Comparison of ENCODE assay signal across 10 cellular contexts in genomic region chr1:2235300-2235998, GRCh38. TPM values are rescaled to one million over a fixed set of nuclear protein-coding genes. Genes with fewer than 3 reads are reported as not detected.
A peak's percentile ranks its signal among the peaks of the same experiment; 100 is the strongest.
DNase-seq lines count a peak whose midpoint lies in the region; ATAC-seq and TF ChIP-seq lines count a peak whose summit lies in the region.
"Had no signal": no experiment of that assay in that cellular context is flagged by ENCODE, and none has a peak within 500 bp of the region (broad histone marks: within the 10 kb centered on the region; RNA-seq: fewer than 3 reads in every experiment).

No MANE protein-coding gene starts in this region.

- CTCF ChIA-PET in OCI-LY7 (lab: Charles Lee; ENCODE audit: unreplicated experiment) = no interaction called here

- H3K36me3 Mint-ChIP-seq in activated naive CD4-positive, alpha-beta T cell treated with anti-CD3 and anti-CD28 coated beads, Interleukin-2, amount 50 U/mL, for 24 hours = peaks cover 4% of the 10 kb centered on the region
- peaks cover 2% of the 10 kb centered on the region for H3K36me3 Mint-ChIP-seq in chondrocyte (ENCODE audit: low read depth)
- peaks cover 1% of the 10 kb centered on the region for H3K36me3 Mint-ChIP-seq in nephron (ENCODE audit: low read depth)

- peaks cover 6% of the 10 kb centered on the region for H4K20me1 ChIP-seq in OCI-LY7 (ENCODE audit: insufficient read depth, low read length)

- no peaks in the 10 kb centered on the region for H3K27me3 Mint-ChIP-seq in activated naive CD4-positive, alpha-beta T cell treated with anti-CD3 and anti-CD28 coated beads, Interleukin-2, amount 50 U/mL, for 24 hours
- H3K27me3 Mint-ChIP-seq in chondrocyte (ENCODE audit: low read depth) = no peaks in the 10 kb centered on the region
- H3K27me3 Mint-ChIP-seq in nephron (ENCODE audit: low read depth) = no peaks in the 10 kb centered on the region

- H3K4me2 ChIP-seq in OCI-LY7 (ENCODE audit: low read length) = no peak overlapping the region

- H3K27ac Mint-ChIP-seq in activated naive CD4-positive, alpha-beta T cell treated with anti-CD3 and anti-CD28 coated beads, Interleukin-2, amount 50 U/mL, for 24 hours = peak overlapping the region; percentile 93
- peak overlapping the region; percentile 98 for H3K27ac Mint-ChIP-seq in chondrocyte (ENCODE audit: unreplicated experiment)
- H3K27ac Mint-ChIP-seq in nephron = peak overlapping the region; percentile 8 to 62 (median 41)

- POLR2A ChIA-PET in OCI-LY7 (lab: Charles Lee) = interaction anchor here (0.7 kb wide), 1 partner anchor 461 kb away, joined by 3 read pairs; no protein-coding TSS in a partner anchor

- peak overlapping the region; percentile 77 for H3K4me3 Mint-ChIP-seq in activated naive CD4-positive, alpha-beta T cell treated with anti-CD3 and anti-CD28 coated beads, Interleukin-2, amount 50 U/mL, for 24 hours
- peak overlapping the region; percentile 97 for H3K4me3 Mint-ChIP-seq in chondrocyte (ENCODE audit: unreplicated experiment)
- H3K4me3 Mint-ChIP-seq in nephron = peak overlapping the region; percentile 5 to 42 (median 8)

- no peaks in the 10 kb centered on the region for H3K36me3 ChIP-seq in urinary bladder (ENCODE audit: insufficient read depth)
- no peaks in the 10 kb centered on the region for H3K36me3 ChIP-seq in OCI-LY7 (ENCODE audit: insufficient read depth, low read length)

- H3K9me2 ChIP-seq in OCI-LY7 (ENCODE audit: insufficient read depth, low read length) = no peaks in the 10 kb centered on the region

- intact Hi-C loops in OCI-LY7 (cut with micrococcal nuclease; ENCODE audit: unreplicated experiment) = no loop called here

- H3K4me3 ChIP-seq in urinary bladder (ENCODE audit: low read depth, low read length) (no peak overlapping the region), OCI-LY7 (ENCODE audit: low read depth, low read length, poor library complexity, severe bottlenecking) (no peak overlapping the region)

- H3K4me1 Mint-ChIP-seq in activated naive CD4-positive, alpha-beta T cell treated with anti-CD3 and anti-CD28 coated beads, Interleukin-2, amount 50 U/mL, for 24 hours = peaks cover 81% of the 10 kb centered on the region
- H3K4me1 Mint-ChIP-seq in chondrocyte (ENCODE audit: low read depth) (peaks cover 89% of the 10 kb centered on the region), nephron (peaks cover 81% of the 10 kb centered on the region)

- H3K4me1 ChIP-seq in urinary bladder (ENCODE audit: insufficient read depth) (peaks cover 10% of the 10 kb centered on the region), OCI-LY7 (ENCODE audit: insufficient read depth, low read length, poor library complexity, severe bottlenecking) (peaks cover 25% of the 10 kb centered on the region)

- no peaks in the 10 kb centered on the region for H3K9me3 ChIP-seq in OCI-LY7 (ENCODE audit: low read length)
- H3K9me3 ChIP-seq: BE2C had no signal

- no peak overlapping the region for H2AFZ ChIP-seq in OCI-LY7 (ENCODE audit: low read length)

- DNase-seq in activated naive CD4-positive, alpha-beta T cell treated with Interleukin-2 at 50 U/mL for 16 hours = no peak
- DNase-seq in chondrocyte (ENCODE audit: low spot score) (no peak), NCI-H2227 treated with DMSO at 0.1 percent for 48 hours (lab: John Stamatoyannopoulos, UW) (no peak), OCI-LY7 (ENCODE audit: low spot score) (no peak)
- DNase-seq: BE2C, NCI-H446 treated with DMSO at 0.1 percent for 48 hours had no signal

- WGBS in urinary bladder = 81% methylated on average over 22 of the region's 22 CpGs

- no TSS peak for BruUV-seq in OCI-LY7 (replicated peaks; lab: Mats Ljungman, UMichigan)

- no peaks in the 10 kb centered on the region for H3K9me3 Mint-ChIP-seq in activated naive CD4-positive, alpha-beta T cell treated with anti-CD3 and anti-CD28 coated beads, Interleukin-2, amount 50 U/mL, for 24 hours
- no peaks in the 10 kb centered on the region for H3K9me3 Mint-ChIP-seq in chondrocyte (ENCODE audit: low read depth)
- H3K9me3 Mint-ChIP-seq in nephron = no peaks in the 10 kb centered on the region

- no peaks in the 10 kb centered on the region for H3K79me2 ChIP-seq in OCI-LY7 (ENCODE audit: insufficient read depth, low read depth, low read length)

- H3K27ac ChIP-seq in urinary bladder (ENCODE audit: low read depth) = peak overlapping the region; percentile 40
- no peak overlapping the region for H3K27ac ChIP-seq in OCI-LY7 (ENCODE audit: low read depth, low read length, poor library complexity, severe bottlenecking)

- no peak for TF ChIP-seq CTCF in chondrocyte (IDR thresholded peaks at IDR 0.05)
- TF ChIP-seq CTCF in nephron (IDR thresholded peaks at IDR 0.05; ENCODE audit: unreplicated experiment in 3 of 3) = no peak
- no peak for TF ChIP-seq CTCF in OCI-LY7 (conservative IDR thresholded peaks at IDR 0.05; ENCODE audit: low read length)

- no peak for ATAC-seq in activated CD4-positive, CD25-positive, alpha-beta regulatory T cell treated with anti-CD3 and anti-CD28 coated beads, Interleukin-2, amount 50 U/mL, for 24 hours

RNA-seq across cellular contexts. Expression of gene SKI, which starts 7.3 kb away (rescaled TPM):
- total RNA-seq in chondrocyte = 112 to 135 TPM (median 116 TPM) in 3 replicates
- 27.8 TPM for total RNA-seq in urinary bladder
- 60.5 TPM for polyA plus RNA-seq in urinary bladder
- total RNA-seq in OCI-LY7 (2014; rRNA removed; shearing (Covaris generic)) = 3.4 and 4.7 TPM in 2 replicates
- total RNA-seq in OCI-LY7 (2022) = 10.0 and 11.7 TPM in 2 replicates

RNA-seq across cellular contexts. Expression of gene FAAP20, which starts 40.9 kb away (rescaled TPM):
- total RNA-seq in chondrocyte (48.4 to 76.1 TPM (median 69.2 TPM) in 3 replicates), urinary bladder (14.6 TPM), OCI-LY7 (2022) (55.4 and 55.7 TPM in 2 replicates)
- 96.4 TPM for polyA plus RNA-seq in urinary bladder
- 25.7 and 47.4 TPM in 2 replicates for total RNA-seq in OCI-LY7 (2014; rRNA removed; shearing (Covaris generic))

Comparison
In these comparisons a context has a peak if more than half of its experiments do, and no peak if none do; other contexts are left out.
1. H3K27ac Mint-ChIP-seq: peak in every context shown above with its lines; median percentile 98 in chondrocyte; 93 in activated naive CD4-positive, alpha-beta T cell treated with anti-CD3 and anti-CD28 coated beads, Interleukin-2, amount 50 U/mL, for 24 hours; 41 in nephron.
2. H3K4me3 Mint-ChIP-seq: peak in every context shown above with its lines; median percentile 97 in chondrocyte; 77 in activated naive CD4-positive, alpha-beta T cell treated with anti-CD3 and anti-CD28 coated beads, Interleukin-2, amount 50 U/mL, for 24 hours; 8 in nephron.